ENCODE assay signal across 9 cellular contexts in genomic region chr12:9033244-9033887, GRCh38.
"Had no signal": no experiment of that assay in that cellular context is flagged by ENCODE, and none has a peak within 500 bp of the region (broad histone marks: within the 10 kb centered on the region; RNA-seq: fewer than 3 reads in every experiment).

No MANE protein-coding gene starts in this region.

- H3K27ac Mint-ChIP-seq: activated CD4-positive, alpha-beta T cell treated with anti-CD3 and anti-CD28 coated beads, Interleukin-2, amount 10 ng/mL, durations not matched to agents 24 days and 14 days; WTC11 had no signal

- H3K9me3 Mint-ChIP-seq: activated CD4-positive, alpha-beta T cell treated with anti-CD3 and anti-CD28 coated beads, Interleukin-2, amount 10 ng/mL, durations not matched to agents 24 days and 14 days had no signal

- H3K4me3 Mint-ChIP-seq: activated CD4-positive, alpha-beta T cell treated with anti-CD3 and anti-CD28 coated beads, Interleukin-2, amount 10 ng/mL, durations not matched to agents 24 days and 14 days; WTC11 had no signal

- H3K27me3 Mint-ChIP-seq: activated CD4-positive, alpha-beta T cell treated with anti-CD3 and anti-CD28 coated beads, Interleukin-2, amount 10 ng/mL, durations not matched to agents 24 days and 14 days had no signal

- DNase-seq: activated CD4-positive, alpha-beta T cell treated with anti-CD3 and anti-CD28 coated beads, Interleukin-2, amount 10 ng/mL, durations not matched to agents 24 days and 14 days; activated naive CD4-positive, alpha-beta T cell; amniotic stem cell; mammary epithelial cell; stimulated activated CD4-positive, alpha-beta T cell treated with anti-CD3 and anti-CD28 coated beads, Interleukin-12 subunit alpha, Interleukin-12 subunit beta, amount 100 ng/mL, for 4 hours; stimulated activated CD4-positive, alpha-beta T cell treated with anti-CD3 and anti-CD28 coated beads, Interleukin-2, amount 100 ng/mL, for 24 hours; substantia nigra had no signal

- ATAC-seq: left lobe of liver, WTC11 had no signal
